Comparison of ENCODE assay signal across 20 cellular contexts in the genomic region with DNA sequence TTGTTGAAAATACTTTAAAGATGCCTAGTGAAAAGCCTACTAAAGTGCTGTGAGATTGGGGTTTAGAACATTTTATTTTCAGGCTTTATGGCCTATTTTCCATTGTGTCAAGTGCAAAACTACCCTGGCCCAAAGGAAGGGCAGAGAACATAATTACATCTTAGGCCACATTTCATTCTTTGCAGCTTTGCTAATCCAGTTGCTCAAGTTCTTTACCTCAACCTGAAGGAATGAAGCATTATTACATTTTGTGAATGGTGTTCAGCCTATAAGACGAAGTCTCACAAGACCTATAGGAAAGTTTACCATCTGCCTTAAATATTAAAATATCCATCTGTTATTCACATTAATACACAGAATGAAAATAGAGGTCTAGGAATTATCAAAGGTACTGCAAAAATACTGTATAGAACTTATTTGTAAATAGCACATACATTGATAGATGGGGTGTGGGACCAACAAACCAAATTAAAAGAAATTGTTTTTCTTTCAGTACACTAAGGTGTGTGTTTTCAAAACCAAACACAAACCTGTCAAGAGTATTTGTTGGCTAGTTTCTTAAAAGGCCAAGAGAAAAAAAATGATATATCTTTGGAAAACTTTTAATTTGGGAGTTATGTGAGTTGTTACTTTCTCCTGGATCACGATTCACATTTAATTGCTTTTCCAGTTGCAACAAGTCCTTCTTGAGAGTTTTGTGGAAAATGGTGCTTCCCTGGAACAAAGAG. TPM values are rescaled to one million over a fixed set of nuclear protein-coding genes. Genes with fewer than 3 reads are reported as not detected.
DNase-seq lines count a peak whose midpoint lies in the region; ATAC-seq, FAIRE-seq and TF ChIP-seq lines count a peak whose summit lies in the region.
"Had no signal": no experiment of that assay in that cellular context is flagged by ENCODE, and none has a peak within 500 bp of the region (broad histone marks: within the 10 kb centered on the region; RNA-seq: fewer than 3 reads in every experiment).

No MANE protein-coding gene starts in this region.

- no peak overlapping the region for H2BK12ac ChIP-seq in mesenchymal stem cell (ENCODE audit: low read length in 2 of 2)

- no peak overlapping the region for H3K14ac ChIP-seq in mesenchymal stem cell (ENCODE audit: low read length in 2 of 2)

- H3K4me2 ChIP-seq in mesenchymal stem cell (ENCODE audit: low read length, poor library complexity, severe bottlenecking) = no peak overlapping the region
- H3K4me2 ChIP-seq: KMS-11 had no signal

- H3K9me3 ChIP-seq in mesenchymal stem cell (ENCODE audit: control insufficient read depth, low read length) = no peaks in the 10 kb centered on the region
- H3K9me3 ChIP-seq: ovary had no signal

- POLR2A ChIA-PET in activated CD8-positive, alpha-beta T cell treated with anti-CD3 and anti-CD28 coated beads, Interleukin-2, amount 10 ng/mL, durations not matched to agents 7 days and 5 days (lab: Charles Lee) = interaction anchor here (0.6 to 4.8 kb wide), 2 partner anchors 11 to 17 kb away, joined by 3 to 44 read pairs; a partner anchor contains a TSS

- no peaks in the 10 kb centered on the region for H3K9me3 Mint-ChIP-seq in activated CD8-positive, alpha-beta T cell treated with anti-CD3 and anti-CD28 coated beads, Interleukin-2, amount 10 ng/mL, durations not matched to agents 7 days and 5 days (ENCODE audit: insufficient read depth)

- H3K4me3 ChIP-seq in ACC112 (ENCODE audit: low read depth, low read length) (no peak overlapping the region), mesenchymal stem cell (ENCODE audit: insufficient read depth in 1 of 2, low read depth in 1 of 2, low read length in 2 of 2) (no peak overlapping the region)
- H3K4me3 ChIP-seq: ovary had no signal

- H2AFZ ChIP-seq in ACC112 (ENCODE audit: low read length, unreplicated experiment) (no peak overlapping the region), mesenchymal stem cell (ENCODE audit: low read depth, low read length) (no peak overlapping the region)

- no peak overlapping the region for H2BK15ac ChIP-seq in mesenchymal stem cell (ENCODE audit: low read depth, poor library complexity, severe bottlenecking)

- peaks cover 58% of the 10 kb centered on the region for H3K36me3 ChIP-seq in ACC112 (ENCODE audit: insufficient read depth, low read length)
- H3K36me3 ChIP-seq in mesenchymal stem cell (ENCODE audit: control insufficient read depth in 1 of 2, insufficient read depth in 2 of 2, low read depth in 1 of 2, low read length in 2 of 2) = peaks cover 6 to 91% of the 10 kb centered on the region in 2 experiments
- H3K36me3 ChIP-seq: ovary had no signal

- no peak for ATAC-seq in activated CD8-positive, alpha-beta T cell treated with anti-CD3 and anti-CD28 coated beads, Interleukin-2, amount 10 ng/mL, durations not matched to agents 7 days and 5 days
- ATAC-seq in SK-N-SH treated with all-trans-retinoic acid at 6 μM for 48 hours = no peak

- H3K4me3 Mint-ChIP-seq in activated CD8-positive, alpha-beta T cell treated with anti-CD3 and anti-CD28 coated beads, Interleukin-2, amount 10 ng/mL, durations not matched to agents 7 days and 5 days = no peak overlapping the region

- no peaks in the 10 kb centered on the region for H3K27me3 Mint-ChIP-seq in activated CD8-positive, alpha-beta T cell treated with anti-CD3 and anti-CD28 coated beads, Interleukin-2, amount 10 ng/mL, durations not matched to agents 7 days and 5 days (ENCODE audit: low read depth)

- no peak overlapping the region for H3K18ac ChIP-seq in mesenchymal stem cell (ENCODE audit: low read depth in 1 of 2, low read length in 2 of 2)

- H3K36me3 Mint-ChIP-seq in activated CD8-positive, alpha-beta T cell treated with anti-CD3 and anti-CD28 coated beads, Interleukin-2, amount 10 ng/mL, durations not matched to agents 7 days and 5 days (ENCODE audit: low read depth) = peaks cover 79% of the 10 kb centered on the region

- no peak overlapping the region for H4K8ac ChIP-seq in mesenchymal stem cell (ENCODE audit: low read length)

- H3K27ac Mint-ChIP-seq in activated CD8-positive, alpha-beta T cell treated with anti-CD3 and anti-CD28 coated beads, Interleukin-2, amount 10 ng/mL, durations not matched to agents 7 days and 5 days = peak overlapping the region; percentile 72

- H2AK5ac ChIP-seq in mesenchymal stem cell (ENCODE audit: low read length, severe bottlenecking) = no peak overlapping the region

- H2BK5ac ChIP-seq in mesenchymal stem cell (ENCODE audit: low read depth, low read length, poor library complexity, severe bottlenecking) = no peak overlapping the region

- no peak overlapping the region for H3K23ac ChIP-seq in mesenchymal stem cell (ENCODE audit: low read length in 2 of 2)

- H3K27me3 ChIP-seq in ACC112 (ENCODE audit: insufficient read depth, low read length) = no peaks in the 10 kb centered on the region
- no peaks in the 10 kb centered on the region for H3K27me3 ChIP-seq in mesenchymal stem cell (ENCODE audit: control insufficient read depth in 1 of 2, insufficient read depth in 1 of 2, low read length in 2 of 2)
- H3K27me3 ChIP-seq: ovary had no signal

- no peak overlapping the region for H2BK120ac ChIP-seq in mesenchymal stem cell (ENCODE audit: low read depth, low read length)

- H3K4me1 ChIP-seq in ACC112 (ENCODE audit: control insufficient read depth, insufficient read depth, low read length, unreplicated experiment) (peaks cover 8% of the 10 kb centered on the region), mesenchymal stem cell (ENCODE audit: control insufficient read depth, insufficient read depth, low read depth, low read length) (no peaks in the 10 kb centered on the region)

- H3K4ac ChIP-seq in mesenchymal stem cell (ENCODE audit: low read depth in 1 of 2, low read length in 2 of 2) = no peak overlapping the region

- no peak for FAIRE-seq in GM12892 (lab: Jason Lieb, UNC)

- H3K79me1 ChIP-seq in mesenchymal stem cell (replicated peaks; ENCODE audit: low read length, poor library complexity, severe bottlenecking) = peaks cover 5% of the 10 kb centered on the region

- H3K27ac ChIP-seq in ACC112 (ENCODE audit: low read depth, low read length) (peak overlapping the region; percentile 11; the same call in 1 of the 2 replicates), mesenchymal stem cell (ENCODE audit: low read length, poor library complexity, severe bottlenecking) (peak overlapping the region; percentile 27)
- H3K27ac ChIP-seq: KMS-11, ovary had no signal

- 96% methylated on average over 1 of the region's 2 CpGs for WGBS in mesenchymal stem cell

- TF ChIP-seq POLR2A in GM12892 (IDR thresholded peaks at IDR 0.05; ENCODE audit: low read depth, low read length) = 0 out of 2 replicates have a peak, but pooled peaks have one; percentile 10

- peak overlapping the region; percentile 6 for H3K9ac ChIP-seq in mesenchymal stem cell (ENCODE audit: low read length)
- H3K9ac ChIP-seq: KMS-11 had no signal

- peaks cover 20% of the 10 kb centered on the region for H3K4me1 Mint-ChIP-seq in activated CD8-positive, alpha-beta T cell treated with anti-CD3 and anti-CD28 coated beads, Interleukin-2, amount 10 ng/mL, durations not matched to agents 7 days and 5 days (ENCODE audit: low read depth)

- CTCF ChIA-PET in activated CD8-positive, alpha-beta T cell treated with anti-CD3 and anti-CD28 coated beads, Interleukin-2, amount 10 ng/mL, durations not matched to agents 7 days and 5 days (lab: Charles Lee) = interaction anchor here (2.5 kb wide), 1 partner anchor 9 kb away, joined by 15 read pairs; no protein-coding TSS in a partner anchor

- no peak overlapping the region for H4K91ac ChIP-seq in mesenchymal stem cell (ENCODE audit: low read length)

- DNase-seq in GM12892 (ENCODE audit: insufficient read length) (no peak), mesenchymal stem cell (no peak), globus pallidus (ENCODE audit: low spot score) (no peak), RPMI8226 (no peak), HuH-7 (ENCODE audit: low spot score) (no peak)
- DNase-seq in activated CD8-positive, alpha-beta T cell treated with anti-CD3 and anti-CD28 coated beads, Interleukin-2, amount 10 ng/mL, durations not matched to agents 7 days and 5 days = no peak
- DNase-seq: activated CD4-positive, alpha-beta T cell treated with anti-CD3 and anti-CD28 coated beads, Interleukin-2, amount 50 U/mL, for 4 hours; AML-193; central memory CD4-positive, alpha-beta T cell; GF-D8; hypothalamus; kidney glomerular epithelial cell; midbrain; NCI-H1092; NCI-H2107; NCI-H526; ovary had no signal

- peaks cover 29% of the 10 kb centered on the region for H3K79me2 ChIP-seq in ACC112 (ENCODE audit: control insufficient read depth, insufficient read depth, low read length, unreplicated experiment)

TF ChIP-seq in SK-N-SH treated with all-trans-retinoic acid at 6 μM for 48 hours, 23 proteins besides CTCF, POLR2A, EP300 and RAD21:
- TF ChIP-seq ARNTL (CRISPR knock-in tag; IDR thresholded peaks at IDR 0.05; ENCODE audit: borderline replicate concordance, low read depth) (no peak), ZNF565 (CRISPR knock-in tag; conservative IDR thresholded peaks at IDR 0.05; ENCODE audit: low read depth) (no peak), RARB (CRISPR knock-in tag; IDR thresholded peaks at IDR 0.05) (no peak), ZC3H10 (CRISPR knock-in tag; IDR thresholded peaks at IDR 0.05) (no peak), ZNF8 (CRISPR knock-in tag; IDR thresholded peaks at IDR 0.05) (no peak), GLIS3 (CRISPR knock-in tag; IDR thresholded peaks at IDR 0.05) (no peak), CSDC2 (CRISPR knock-in tag; IDR thresholded peaks at IDR 0.05) (no peak)

RNA-seq across cellular contexts. Expression of a gene that starts 12.0 kb away (rescaled TPM):
- polyA plus RNA-seq in GM12892 (2012; ENCODE audit: missing spikeins) = 60.5 TPM
- total RNA-seq in activated CD8-positive, alpha-beta T cell treated with anti-CD3 and anti-CD28 coated beads, Interleukin-2, amount 10 ng/mL, durations not matched to agents 7 days and 5 days = 100 to 1,000 TPM; 122 to 126 TPM
- polyA plus RNA-seq in mesenchymal stem cell (2013, experiment 1 of 2) = 83.9 TPM
- polyA plus RNA-seq in mesenchymal stem cell (2013, experiment 2 of 2) = 77.6 TPM

RNA-seq across cellular contexts. Expression of a gene that starts 22.5 kb away (rescaled TPM):
- 45.9 TPM for polyA plus RNA-seq in GM12892 (2012; ENCODE audit: missing spikeins)
- total RNA-seq in activated CD8-positive, alpha-beta T cell treated with anti-CD3 and anti-CD28 coated beads, Interleukin-2, amount 10 ng/mL, durations not matched to agents 7 days and 5 days = 10 to 100 TPM; 45.8 to 55.1 TPM
- polyA plus RNA-seq in mesenchymal stem cell (2013, experiment 1 of 2) = 19.1 TPM
- 20.3 TPM for polyA plus RNA-seq in mesenchymal stem cell (2013, experiment 2 of 2)
